In the genomic region with DNA sequence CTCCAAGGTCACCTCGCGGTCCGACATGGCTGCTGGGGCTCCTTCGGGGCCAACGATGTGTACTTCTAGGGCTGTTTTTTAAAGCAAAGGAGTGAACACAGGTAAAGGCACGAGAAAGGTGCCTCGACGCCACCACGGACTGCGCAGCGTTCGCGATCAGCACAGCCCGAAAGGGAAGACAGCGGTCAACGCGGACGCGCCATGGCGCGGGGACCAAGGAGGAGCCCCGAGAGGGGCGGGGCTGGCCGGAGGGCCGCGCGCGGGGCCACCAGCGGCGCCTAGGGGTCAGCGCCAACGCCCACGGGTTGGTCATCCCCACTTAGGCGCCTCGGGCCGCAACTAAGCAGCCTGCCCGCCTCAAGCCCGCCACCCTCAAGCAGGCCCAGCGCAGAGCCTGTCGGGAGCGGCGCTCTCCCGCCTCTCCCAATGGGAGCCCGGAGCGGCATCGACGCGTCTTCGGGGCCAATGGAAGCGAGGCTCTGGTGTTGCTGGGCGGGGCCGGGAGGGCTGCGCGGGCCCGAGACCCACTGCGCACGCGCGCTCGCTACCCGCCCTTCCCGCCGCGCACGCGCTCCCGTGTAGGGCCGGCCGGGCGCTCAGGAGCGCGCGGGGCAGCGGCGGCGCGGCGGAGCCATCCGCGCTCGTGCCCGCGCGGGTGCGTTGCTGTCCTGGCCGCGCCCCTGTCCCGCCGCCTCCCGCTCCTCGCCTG, we compare ENCODE assay signal across 8 cellular contexts. TPM values are rescaled to one million over a fixed set of nuclear protein-coding genes. Genes with fewer than 3 reads are reported as not detected.
DNase-seq lines count a peak whose midpoint lies in the region; ATAC-seq and TF ChIP-seq lines count a peak whose summit lies in the region.

A gene with protein sequence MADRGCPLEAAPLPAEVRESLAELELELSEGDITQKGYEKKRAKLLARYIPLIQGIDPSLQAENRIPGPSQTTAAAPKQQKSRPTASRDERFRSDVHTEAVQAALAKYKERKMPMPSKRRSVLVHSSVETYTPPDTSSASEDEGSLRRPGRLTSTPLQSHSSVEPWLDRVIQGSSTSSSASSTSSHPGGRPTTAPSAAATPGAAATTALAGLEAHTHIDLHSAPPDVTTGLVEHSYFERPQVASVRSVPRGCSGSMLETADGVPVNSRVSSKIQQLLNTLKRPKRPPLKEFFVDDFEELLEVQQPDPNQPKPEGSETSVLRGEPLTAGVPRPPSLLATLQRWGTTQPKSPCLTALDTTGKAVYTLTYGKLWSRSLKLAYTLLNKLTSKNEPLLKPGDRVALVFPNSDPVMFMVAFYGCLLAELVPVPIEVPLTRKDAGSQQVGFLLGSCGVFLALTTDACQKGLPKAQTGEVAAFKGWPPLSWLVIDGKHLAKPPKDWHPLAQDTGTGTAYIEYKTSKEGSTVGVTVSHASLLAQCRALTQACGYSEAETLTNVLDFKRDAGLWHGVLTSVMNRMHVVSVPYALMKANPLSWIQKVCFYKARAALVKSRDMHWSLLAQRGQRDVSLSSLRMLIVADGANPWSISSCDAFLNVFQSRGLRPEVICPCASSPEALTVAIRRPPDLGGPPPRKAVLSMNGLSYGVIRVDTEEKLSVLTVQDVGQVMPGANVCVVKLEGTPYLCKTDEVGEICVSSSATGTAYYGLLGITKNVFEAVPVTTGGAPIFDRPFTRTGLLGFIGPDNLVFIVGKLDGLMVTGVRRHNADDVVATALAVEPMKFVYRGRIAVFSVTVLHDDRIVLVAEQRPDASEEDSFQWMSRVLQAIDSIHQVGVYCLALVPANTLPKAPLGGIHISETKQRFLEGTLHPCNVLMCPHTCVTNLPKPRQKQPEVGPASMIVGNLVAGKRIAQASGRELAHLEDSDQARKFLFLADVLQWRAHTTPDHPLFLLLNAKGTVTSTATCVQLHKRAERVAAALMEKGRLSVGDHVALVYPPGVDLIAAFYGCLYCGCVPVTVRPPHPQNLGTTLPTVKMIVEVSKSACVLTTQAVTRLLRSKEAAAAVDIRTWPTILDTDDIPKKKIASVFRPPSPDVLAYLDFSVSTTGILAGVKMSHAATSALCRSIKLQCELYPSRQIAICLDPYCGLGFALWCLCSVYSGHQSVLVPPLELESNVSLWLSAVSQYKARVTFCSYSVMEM (N-terminal part only) (plus strand): TSS at position 577 of the 709 bp plus-strand sequence. CDS start 241 bp downstream, outside the sequence.

- H3K27ac ChIP-seq in SU-DHL-6 (ENCODE audit: low read depth, low read length) (peak within 1 kb of the TSS; percentile 62), thoracic aorta (peak within 1 kb of the TSS; percentile 70 to 73)

- H3K27me3 Mint-ChIP-seq in activated naive CD8-positive, alpha-beta T cell treated with anti-CD3 and anti-CD28 coated beads, Interleukin-2, amount 10 ng/mL, durations not matched to agents 7 days and 5 days = no peaks in the 10 kb centered on the region
- no peaks in the 10 kb centered on the region for H3K27me3 Mint-ChIP-seq in osteocyte (ENCODE audit: unreplicated experiment)

- H3K36me3 ChIP-seq in SU-DHL-6 (ENCODE audit: low read length) = 0 out of 2 replicates have a peak, but pooled peaks cover 2% of the 10 kb centered on the region
- H3K36me3 ChIP-seq in thoracic aorta = no peaks in the 10 kb centered on the region

- H3K4me3 Mint-ChIP-seq in activated naive CD8-positive, alpha-beta T cell treated with anti-CD3 and anti-CD28 coated beads, Interleukin-2, amount 10 ng/mL, durations not matched to agents 7 days and 5 days = peak within 1 kb of the TSS; percentile 92
- peak within 1 kb of the TSS; percentile 86 for H3K4me3 Mint-ChIP-seq in osteocyte (ENCODE audit: unreplicated experiment)

- no peaks in the 10 kb centered on the region for H3K27me3 ChIP-seq in SU-DHL-6 (ENCODE audit: low read length)
- H3K27me3 ChIP-seq in thoracic aorta (replicated peaks; ENCODE audit: insufficient read depth) = no peaks in the 10 kb centered on the region

- ATAC-seq in HG02763 (IDR thresholded peaks at IDR 0.05; ENCODE audit: unreplicated experiment) = peak; percentile 94
- ATAC-seq in activated naive CD8-positive, alpha-beta T cell treated with anti-CD3 and anti-CD28 coated beads, Interleukin-2, amount 10 ng/mL, durations not matched to agents 7 days and 5 days (ENCODE audit: low read depth) = peak; percentile 97
- ATAC-seq in thoracic aorta (ENCODE audit: insufficient number of reproducible peaks, low FRiP score, low read depth) = peak; percentile 87

- POLR2A ChIA-PET in activated naive CD8-positive, alpha-beta T cell treated with anti-CD3 and anti-CD28 coated beads, Interleukin-2, amount 10 ng/mL, durations not matched to agents 7 days and 5 days (lab: Charles Lee) = interaction anchor here (0.6 to 3.2 kb wide), 15 partner anchors 21 to 315 kb away, joined by 3 to 31 read pairs (median 4); a partner anchor contains a TSS

- H4K20me1 ChIP-seq in SU-DHL-6 (ENCODE audit: low read depth, low read length) = no peaks in the 10 kb centered on the region

- no peaks in the 10 kb centered on the region for H3K9me3 Mint-ChIP-seq in activated naive CD8-positive, alpha-beta T cell treated with anti-CD3 and anti-CD28 coated beads, Interleukin-2, amount 10 ng/mL, durations not matched to agents 7 days and 5 days
- no peaks in the 10 kb centered on the region for H3K9me3 Mint-ChIP-seq in osteocyte (ENCODE audit: unreplicated experiment)

- peak; percentile 98 to 99 (median 99) for DNase-seq in NCI-H1417 (lab: John Stamatoyannopoulos, UW)
- DNase-seq in activated naive CD8-positive, alpha-beta T cell treated with anti-CD3 and anti-CD28 coated beads, Interleukin-2, amount 10 ng/mL, durations not matched to agents 7 days and 5 days = peak; percentile 98
- peak; percentile 87 to 98 (median 96) for DNase-seq in head of caudate nucleus
- peak; percentile 98 for DNase-seq in osteocyte (ENCODE audit: extremely low spot score, unreplicated experiment)
- DNase-seq in thoracic aorta (ENCODE audit: low spot score) = peak; percentile 78

- H3K9me2 ChIP-seq in SU-DHL-6 (replicated peaks; ENCODE audit: insufficient read depth, low read length) = no peaks in the 10 kb centered on the region

- no peaks in the 10 kb centered on the region for H3K9me3 ChIP-seq in SU-DHL-6 (ENCODE audit: insufficient read depth, low read length)
- H3K9me3 ChIP-seq in thoracic aorta = no peaks in the 10 kb centered on the region

- H3K9ac ChIP-seq in SU-DHL-6 (ENCODE audit: low read length) = peak within 1 kb of the TSS; percentile 97

- H3K79me2 ChIP-seq in SU-DHL-6 (ENCODE audit: insufficient read depth, low read length) = peaks cover 72% of the 10 kb centered on the region

- H3K4me3 ChIP-seq in SU-DHL-6 (ENCODE audit: insufficient read depth, low read length, poor library complexity, severe bottlenecking) = peak within 1 kb of the TSS; percentile 90
- H3K4me3 ChIP-seq in thoracic aorta = peak within 1 kb of the TSS; percentile 91

- peak within 1 kb of the TSS; percentile 91 for H3K27ac Mint-ChIP-seq in activated naive CD8-positive, alpha-beta T cell treated with anti-CD3 and anti-CD28 coated beads, Interleukin-2, amount 10 ng/mL, durations not matched to agents 7 days and 5 days
- peak within 1 kb of the TSS; percentile 88 for H3K27ac Mint-ChIP-seq in osteocyte (ENCODE audit: unreplicated experiment)

- H3K36me3 Mint-ChIP-seq in activated naive CD8-positive, alpha-beta T cell treated with anti-CD3 and anti-CD28 coated beads, Interleukin-2, amount 10 ng/mL, durations not matched to agents 7 days and 5 days = peaks cover 38% of the 10 kb centered on the region
- peaks cover 3% of the 10 kb centered on the region for H3K36me3 Mint-ChIP-seq in osteocyte (ENCODE audit: unreplicated experiment)

- TF ChIP-seq CTCF in GM12872 (IDR thresholded peaks at IDR 0.05; ENCODE audit: insufficient read depth, low read depth, low read length) (0 out of 3 replicates have a peak, but pooled peaks have one; percentile 11), SU-DHL-6 (IDR thresholded peaks at IDR 0.05; ENCODE audit: insufficient read depth, low read length, poor library complexity, severe bottlenecking) (no peak), osteocyte (IDR thresholded peaks at IDR 0.05) (no peak), thoracic aorta (IDR thresholded peaks at IDR 0.05) (no peak)

- peaks cover 44% of the 10 kb centered on the region for H3K4me1 Mint-ChIP-seq in activated naive CD8-positive, alpha-beta T cell treated with anti-CD3 and anti-CD28 coated beads, Interleukin-2, amount 10 ng/mL, durations not matched to agents 7 days and 5 days
- H3K4me1 Mint-ChIP-seq in osteocyte (ENCODE audit: unreplicated experiment) = peaks cover 47% of the 10 kb centered on the region

- peaks cover 14% of the 10 kb centered on the region for H3F3A ChIP-seq in SU-DHL-6 (ENCODE audit: insufficient read depth)

- H3K4me2 ChIP-seq in SU-DHL-6 (ENCODE audit: low read depth, low read length, poor library complexity, severe bottlenecking) = peak within 1 kb of the TSS; percentile 88

- peak within 1 kb of the TSS; percentile 75 for H2AFZ ChIP-seq in SU-DHL-6 (ENCODE audit: low read depth, low read length, severe bottlenecking)

- peaks cover 13 to 58% of the 10 kb centered on the region in 2 donors for H3K4me1 ChIP-seq in thoracic aorta (ENCODE audit: control insufficient read depth in 1 of 2, low read depth in 2 of 2)

- intact Hi-C loops in head of caudate nucleus (cut with DNase I) = no loop called here

RNA-seq across cellular contexts. Expression of the gene that starts here (rescaled TPM):
- total RNA-seq in activated naive CD8-positive, alpha-beta T cell treated with anti-CD3 and anti-CD28 coated beads, Interleukin-2, amount 10 ng/mL, durations not matched to agents 7 days and 5 days = 10 to 100 TPM; 78.7 to 78.8 TPM
- total RNA-seq in osteocyte (39.2 and 43.0 TPM in 2 replicates), thoracic aorta (10 to 100 TPM; 47.7 to 58.3 TPM)

Comparison
In these comparisons a context has a peak if more than half of its experiments do, and no peak if none do; other contexts are left out.
1. Peak in every context shown above with its lines: DNase-seq, ATAC-seq, H3K4me3 ChIP-seq and H3K27ac ChIP-seq.